Comparison of ENCODE assay signal across 32 cellular contexts in genomic region chr5:55715519-55716078, GRCh38. TPM values are rescaled to one million over a fixed set of nuclear protein-coding genes. Genes with fewer than 3 reads are reported as not detected.
"Had no signal": no experiment of that assay in that cellular context is flagged by ENCODE, and none has a peak within 500 bp of the region (broad histone marks: within the 10 kb centered on the region; RNA-seq: fewer than 3 reads in every experiment).

No MANE protein-coding gene starts in this region.

- H3K27me3 Mint-ChIP-seq: stimulated activated memory B cell treated with anti-CD40 and anti-IgM and Interleukin-4, amounts not matched to agents 10 μg/mL and 1 μg/mL and 100 μg/mL, for 72 hours; stimulated activated naive CD8-positive, alpha-beta T cell treated with anti-CD3 and anti-CD28 coated beads, Interleukin-15, amount 100 ng/mL, for 72 hours; type B pancreatic cell had no signal

- H3K27ac Mint-ChIP-seq: stimulated activated effector memory CD8-positive, alpha-beta T cell treated with anti-CD3 and anti-CD28 coated beads, Interleukin-12 subunit alpha, Interleukin-12 subunit beta, amount 100 ng/mL, for 72 hours; stimulated activated memory B cell treated with anti-CD40 and anti-IgM and Interleukin-4, amounts not matched to agents 10 μg/mL and 1 μg/mL and 100 μg/mL, for 72 hours; stimulated activated naive B cell treated with anti-CD40 and anti-IgM and Interleukin-4, amounts not matched to agents 10 μg/mL and 1 μg/mL and 100 μg/mL, for 72 hours; stimulated activated naive CD8-positive, alpha-beta T cell treated with anti-CD3 and anti-CD28 coated beads, Interleukin-15, amount 100 ng/mL, for 72 hours; stimulated activated naive CD8-positive, alpha-beta T cell treated with anti-CD3 and anti-CD28 coated beads, Interleukin-15, Interleukin-2, amounts not matched to agents 100 ng/mL and 50 ng/mL, for 24 hours; type B pancreatic cell had no signal

- FAIRE-seq: urothelium cell line had no signal

- H3K36me3 ChIP-seq: stomach, suprapubic skin, thoracic aorta, thyroid gland, tibial artery, tibial nerve, transverse colon, upper lobe of left lung, upper lobe of right lung, uterus, vagina had no signal

- H3K27ac ChIP-seq: stomach, suprapubic skin, testis, thoracic aorta, thyroid gland, tibial artery, tibial nerve, upper lobe of left lung, upper lobe of right lung, uterus, vagina had no signal

- H3K4me3 Mint-ChIP-seq: stimulated activated effector memory CD8-positive, alpha-beta T cell treated with anti-CD3 and anti-CD28 coated beads, Interleukin-12 subunit alpha, Interleukin-12 subunit beta, amount 100 ng/mL, for 72 hours; stimulated activated memory B cell treated with anti-CD40 and anti-IgM and Interleukin-4, amounts not matched to agents 10 μg/mL and 1 μg/mL and 100 μg/mL, for 72 hours; stimulated activated naive B cell treated with anti-CD40 and anti-IgM and Interleukin-4, amounts not matched to agents 10 μg/mL and 1 μg/mL and 100 μg/mL, for 72 hours; stimulated activated naive CD8-positive, alpha-beta T cell treated with anti-CD3 and anti-CD28 coated beads, Interleukin-15, amount 100 ng/mL, for 72 hours; stimulated activated naive CD8-positive, alpha-beta T cell treated with anti-CD3 and anti-CD28 coated beads, Interleukin-15, Interleukin-2, amounts not matched to agents 100 ng/mL and 50 ng/mL, for 24 hours; type B pancreatic cell had no signal

- H3K9me3 ChIP-seq: suprapubic skin, testis, thoracic aorta, thyroid gland, tibial artery, transverse colon, upper lobe of left lung, upper lobe of right lung, uterus, vagina had no signal

- H3K4me3 ChIP-seq: stomach, suprapubic skin, testis, thoracic aorta, thyroid gland, tibial artery, tibial nerve, transverse colon, upper lobe of left lung, upper lobe of right lung, uterus, vagina had no signal

- H3K36me3 Mint-ChIP-seq: stimulated activated memory B cell treated with anti-CD40 and anti-IgM and Interleukin-4, amounts not matched to agents 10 μg/mL and 1 μg/mL and 100 μg/mL, for 72 hours; type B pancreatic cell had no signal

- H3K9me3 Mint-ChIP-seq: stimulated activated effector memory CD8-positive, alpha-beta T cell treated with anti-CD3 and anti-CD28 coated beads, Interleukin-12 subunit alpha, Interleukin-12 subunit beta, amount 100 ng/mL, for 72 hours had no signal

- ATAC-seq: stimulated activated effector memory CD8-positive, alpha-beta T cell treated with anti-CD3 and anti-CD28 coated beads, Interleukin-12 subunit alpha, Interleukin-12 subunit beta, amount 100 ng/mL, for 72 hours; stimulated activated memory B cell treated with anti-CD40 and anti-IgM and Interleukin-4, amounts not matched to agents 10 μg/mL and 1 μg/mL and 100 μg/mL, for 72 hours; stimulated activated naive B cell treated with anti-CD40 and anti-IgM and Interleukin-4, amounts not matched to agents 10 μg/mL and 1 μg/mL and 100 μg/mL, for 72 hours; stimulated activated naive CD8-positive, alpha-beta T cell treated with anti-CD3 and anti-CD28 coated beads, Interleukin-15, amount 100 ng/mL, for 72 hours; stimulated activated naive CD8-positive, alpha-beta T cell treated with anti-CD3 and anti-CD28 coated beads, Interleukin-15, Interleukin-2, amounts not matched to agents 100 U/mL and 50 U/mL, for 24 hours; upper lobe of right lung had no signal

- H3K27me3 ChIP-seq: stomach, suprapubic skin, testis, thyroid gland, tibial artery, tibial nerve, transverse colon, upper lobe of left lung, upper lobe of right lung, uterus, vagina had no signal

- DNase-seq: stimulated activated CD4-positive, alpha-beta T cell treated with anti-CD3 and anti-CD28 coated beads, Interleukin-2, amount 100 ng/mL, for 48 hours; stimulated activated CD4-positive, alpha-beta T cell treated with anti-CD3 and anti-CD28 coated beads, Interleukin-4, amount 100 ng/mL, for 1 hour; stimulated activated CD4-positive, alpha-beta T cell treated with anti-CD3 and anti-CD28 coated beads, Interleukin-4, amount 100 ng/mL, for 24 hours; stimulated activated CD4-positive, alpha-beta T cell treated with anti-CD3 and anti-CD28 coated beads, Interleukin-4, amount 100 ng/mL, for 4 hours; stimulated activated CD8-positive, alpha-beta memory T cell treated with anti-CD3 and anti-CD28 coated beads, Interleukin-4, amount 100 ng/mL, for 48 hours; stimulated activated naive B cell treated with anti-CD40 and anti-IgM and Interleukin-4, amounts not matched to agents 10 μg/mL and 1 μg/mL and 100 μg/mL, for 72 hours; stimulated activated naive CD4-positive, alpha-beta T cell; stimulated activated naive CD4-positive, alpha-beta T cell treated with Interleukin-2 at 50 U/mL for 16 hours; stimulated activated naive CD8-positive, alpha-beta T cell treated with anti-CD3 and anti-CD28 coated beads, Interleukin-15, amount 100 ng/mL, for 72 hours; stimulated activated naive CD8-positive, alpha-beta T cell treated with anti-CD3 and anti-CD28 coated beads, Interleukin-15, Interleukin-2, amounts not matched to agents 100 U/mL and 50 U/mL, for 24 hours; stomach; substantia nigra; testis; thyroid gland; tibial artery; transverse colon; trophoblast cell; upper lobe of left lung; upper lobe of right lung; uterus had no signal

RNA-seq across cellular contexts. Expression of gene DDX4, which starts 22.3 kb away (rescaled TPM):
- total RNA-seq: stomach, subcutaneous adipose tissue, suprapubic skin, thoracic aorta, transverse colon, upper lobe of left lung, upper lobe of right lung, ureter, vagina had no signal
- polyA plus RNA-seq: stomach, urinary bladder had no signal
